Comparison of ENCODE assay signal across 14 cellular contexts in genomic region chr17:30173649-30174048, GRCh38. TPM values are rescaled to one million over a fixed set of nuclear protein-coding genes. Genes with fewer than 3 reads are reported as not detected.
A peak's percentile ranks its signal among the peaks of the same experiment; 100 is the strongest.
DNase-seq lines count a peak whose midpoint lies in the region; ATAC-seq and TF ChIP-seq lines count a peak whose summit lies in the region.
"Had no signal": no experiment of that assay in that cellular context is flagged by ENCODE, and none has a peak within 500 bp of the region (broad histone marks: within the 10 kb centered on the region; RNA-seq: fewer than 3 reads in every experiment).

No MANE protein-coding gene starts in this region.

- no peaks in the 10 kb centered on the region for H4K20me1 ChIP-seq in KMS-11 (ENCODE audit: insufficient read depth)

- no peaks in the 10 kb centered on the region for H3K9me3 Mint-ChIP-seq in CD8-positive, alpha-beta T cell
- no peaks in the 10 kb centered on the region for H3K9me3 Mint-ChIP-seq in glutamatergic neuron (ENCODE audit: unreplicated experiment)
- H3K9me3 Mint-ChIP-seq in activated T-helper 1 cell treated with anti-CD3 and anti-CD28 coated beads, Interleukin-12 subunit alpha, Interleukin-12 subunit beta, Interleukin-2, Interleukin-4 antibody, amounts not matched to agents 30 ng/mL and 10 ng/mL and 1 ng/mL, durations not matched to agents 14 hours and 24 hours and 36 hours: no peaks in the 10 kb centered on the region
- H3K9me3 Mint-ChIP-seq: CD14-positive monocyte had no signal

- peak; percentile 54 for ATAC-seq in GM18868 (IDR thresholded peaks at IDR 0.05; ENCODE audit: unreplicated experiment)
- ATAC-seq in HG02642 (IDR thresholded peaks at IDR 0.05; ENCODE audit: poor library complexity, unreplicated experiment): peak; percentile 81
- no peak for ATAC-seq in CD8-positive, alpha-beta T cell
- ATAC-seq: left cardiac atrium had no signal

- peaks cover 82% of the 10 kb centered on the region for H3K4me1 ChIP-seq in KMS-11 (ENCODE audit: low read depth, poor library complexity, severe bottlenecking)
- H3K4me1 ChIP-seq in CD8-positive, alpha-beta T cell (ENCODE audit: insufficient read depth, low read length): no peaks in the 10 kb centered on the region

- intact Hi-C loops in CD8-positive, alpha-beta T cell (cut with DNase I, micrococcal nuclease): loop anchor here in 1 of 2 experiments (10.0 kb wide), 1 partner anchor 91 kb away; no protein-coding TSS in a partner anchor
- intact Hi-C loops in activated T-helper 1 cell treated with anti-CD3 and anti-CD28 coated beads, Interleukin-12 subunit alpha, Interleukin-12 subunit beta, Interleukin-2, Interleukin-4 antibody, amounts not matched to agents 30 ng/mL and 10 ng/mL and 1 ng/mL, durations not matched to agents 14 hours and 24 hours and 36 hours (cut with micrococcal nuclease): loop anchor here (1.0 to 5.0 kb wide), 5 partner anchors 57 to 244 kb away; partner anchors contain the start of genes BLMH, NSRP1 and TMIGD1

- TF ChIP-seq CTCF in KMS-11 (conservative IDR thresholded peaks at IDR 0.05; ENCODE audit: low read depth, low read length): no peak
- TF ChIP-seq CTCF in CD8-positive, alpha-beta T cell (IDR thresholded peaks at IDR 0.05): no peak
- no peak for TF ChIP-seq CTCF in glutamatergic neuron (IDR thresholded peaks at IDR 0.05; ENCODE audit: partially characterized antibody, unreplicated experiment)

- peak overlapping the region; percentile 96 for H3K4me2 ChIP-seq in KMS-11

- H3K27ac ChIP-seq in KMS-11: peak overlapping the region; percentile 33; the same call in 1 of the 2 replicates
- H3K27ac ChIP-seq in CD8-positive, alpha-beta T cell (ENCODE audit: low read depth, low read length): no peak overlapping the region
- H3K27ac ChIP-seq: ovary had no signal

- peaks cover 4% of the 10 kb centered on the region; the same call in 1 of the 2 replicates for H3K36me3 ChIP-seq in KMS-11 (ENCODE audit: insufficient read depth)
- peaks cover 6% of the 10 kb centered on the region for H3K36me3 ChIP-seq in CD8-positive, alpha-beta T cell (ENCODE audit: insufficient read depth, low read length)
- H3K36me3 ChIP-seq: ovary had no signal

- peaks cover 9% of the 10 kb centered on the region; the same call in 1 of the 2 replicates for H3K79me2 ChIP-seq in KMS-11 (ENCODE audit: insufficient read depth, low read depth)

- no peak overlapping the region for H3K4me3 ChIP-seq in KMS-11 (IDR thresholded peaks at IDR 0.05; ENCODE audit: insufficient read depth, low read depth, low read length)
- no peak overlapping the region for H3K4me3 ChIP-seq in CD8-positive, alpha-beta T cell (ENCODE audit: low read depth, low read length)
- H3K4me3 ChIP-seq: ovary had no signal

- H3K9ac ChIP-seq in KMS-11: peak overlapping the region; percentile 6; the same call in 1 of the 2 replicates

- DNase-seq in ACHN (peak; percentile 71), islet precursor cell (no peak), glutamatergic neuron (no peak)
- no peak for DNase-seq in CD8-positive, alpha-beta T cell
- DNase-seq in activated T-helper 1 cell treated with anti-CD3 and anti-CD28 coated beads, Interleukin-12 subunit alpha, Interleukin-12 subunit beta, Interleukin-2, Interleukin-4 antibody, amounts not matched to agents 30 ng/mL and 10 ng/mL and 1 ng/mL, durations not matched to agents 14 hours and 24 hours and 36 hours (ENCODE audit: low spot score): no peak
- DNase-seq: left cardiac atrium, NCI-H69, ovary, T1000 had no signal

- H3K27ac Mint-ChIP-seq in CD8-positive, alpha-beta T cell: no peak overlapping the region
- no peak overlapping the region for H3K27ac Mint-ChIP-seq in glutamatergic neuron (ENCODE audit: unreplicated experiment)
- H3K27ac Mint-ChIP-seq in activated T-helper 1 cell treated with anti-CD3 and anti-CD28 coated beads, Interleukin-12 subunit alpha, Interleukin-12 subunit beta, Interleukin-2, Interleukin-4 antibody, amounts not matched to agents 30 ng/mL and 10 ng/mL and 1 ng/mL, durations not matched to agents 14 hours and 24 hours and 36 hours: no peak overlapping the region
- H3K27ac Mint-ChIP-seq: CD14-positive monocyte, IgD-negative memory B cell had no signal

- no peaks in the 10 kb centered on the region for H3K9me3 ChIP-seq in CD8-positive, alpha-beta T cell (ENCODE audit: low read length)
- H3K9me3 ChIP-seq: ovary had no signal

- no peaks in the 10 kb centered on the region for H3K27me3 ChIP-seq in KMS-11 (ENCODE audit: insufficient read depth, low read depth)
- H3K27me3 ChIP-seq in CD8-positive, alpha-beta T cell (ENCODE audit: insufficient read depth, low read length): no peaks in the 10 kb centered on the region
- H3K27me3 ChIP-seq: ovary had no signal

- H3K4me1 Mint-ChIP-seq in CD8-positive, alpha-beta T cell (ENCODE audit: low read depth): peaks cover 5% of the 10 kb centered on the region
- no peaks in the 10 kb centered on the region for H3K4me1 Mint-ChIP-seq in glutamatergic neuron (ENCODE audit: low read depth, unreplicated experiment)
- H3K4me1 Mint-ChIP-seq in activated T-helper 1 cell treated with anti-CD3 and anti-CD28 coated beads, Interleukin-12 subunit alpha, Interleukin-12 subunit beta, Interleukin-2, Interleukin-4 antibody, amounts not matched to agents 30 ng/mL and 10 ng/mL and 1 ng/mL, durations not matched to agents 14 hours and 24 hours and 36 hours (ENCODE audit: low read depth): peaks cover 23% of the 10 kb centered on the region
- H3K4me1 Mint-ChIP-seq: CD14-positive monocyte had no signal

- in situ Hi-C loops in ACHN (cut with HindIII; ENCODE audit: low pct_ligation_motif_present, low pct_unique_long_range_greater_than_20kb, low sequenced_read_pairs): no loop called here

- POLR2A ChIA-PET in CD8-positive, alpha-beta T cell (lab: Charles Lee): no interaction called here

- no peak overlapping the region for H2AFZ ChIP-seq in KMS-11 (ENCODE audit: low read depth)

- no peaks in the 10 kb centered on the region for H3K27me3 Mint-ChIP-seq in CD8-positive, alpha-beta T cell (ENCODE audit: low read depth)
- H3K27me3 Mint-ChIP-seq in glutamatergic neuron (ENCODE audit: unreplicated experiment): no peaks in the 10 kb centered on the region
- no peaks in the 10 kb centered on the region for H3K27me3 Mint-ChIP-seq in activated T-helper 1 cell treated with anti-CD3 and anti-CD28 coated beads, Interleukin-12 subunit alpha, Interleukin-12 subunit beta, Interleukin-2, Interleukin-4 antibody, amounts not matched to agents 30 ng/mL and 10 ng/mL and 1 ng/mL, durations not matched to agents 14 hours and 24 hours and 36 hours (ENCODE audit: insufficient read depth)
- H3K27me3 Mint-ChIP-seq: IgD-negative memory B cell had no signal

- H3K36me3 Mint-ChIP-seq in CD8-positive, alpha-beta T cell: peaks cover 61% of the 10 kb centered on the region
- no peaks in the 10 kb centered on the region for H3K36me3 Mint-ChIP-seq in glutamatergic neuron (ENCODE audit: unreplicated experiment)
- H3K36me3 Mint-ChIP-seq in activated T-helper 1 cell treated with anti-CD3 and anti-CD28 coated beads, Interleukin-12 subunit alpha, Interleukin-12 subunit beta, Interleukin-2, Interleukin-4 antibody, amounts not matched to agents 30 ng/mL and 10 ng/mL and 1 ng/mL, durations not matched to agents 14 hours and 24 hours and 36 hours (ENCODE audit: low read depth): peaks cover 37% of the 10 kb centered on the region

- no peak overlapping the region for H3K4me3 Mint-ChIP-seq in CD8-positive, alpha-beta T cell
- H3K4me3 Mint-ChIP-seq in glutamatergic neuron (ENCODE audit: unreplicated experiment): no peak overlapping the region
- H3K4me3 Mint-ChIP-seq in activated T-helper 1 cell treated with anti-CD3 and anti-CD28 coated beads, Interleukin-12 subunit alpha, Interleukin-12 subunit beta, Interleukin-2, Interleukin-4 antibody, amounts not matched to agents 30 ng/mL and 10 ng/mL and 1 ng/mL, durations not matched to agents 14 hours and 24 hours and 36 hours: no peak overlapping the region
- H3K4me3 Mint-ChIP-seq: CD14-positive monocyte, IgD-negative memory B cell had no signal

- CTCF ChIA-PET in CD8-positive, alpha-beta T cell (lab: Charles Lee): interaction anchor here (1.6 kb wide), 1 partner anchor 9 kb away, joined by 3 read pairs; no protein-coding TSS in a partner anchor

RNA-seq across cellular contexts. Expression of gene NSRP1, which starts 57.0 kb away (rescaled TPM):
- 10 to 100 TPM; 22.4 to 23.1 TPM for total RNA-seq in CD8-positive, alpha-beta T cell
- 18.2 TPM for total RNA-seq in glutamatergic neuron (ENCODE audit: unreplicated experiment)
- total RNA-seq in activated T-helper 1 cell treated with anti-CD3 and anti-CD28 coated beads, Interleukin-12 subunit alpha, Interleukin-12 subunit beta, Interleukin-2, Interleukin-4 antibody, amounts not matched to agents 30 ng/mL and 10 ng/mL and 1 ng/mL, durations not matched to agents 14 hours and 24 hours and 36 hours: 32.4 and 35.3 TPM in 2 replicates
